Comparison of ENCODE assay signal across 8 cellular contexts in the genomic region with DNA sequence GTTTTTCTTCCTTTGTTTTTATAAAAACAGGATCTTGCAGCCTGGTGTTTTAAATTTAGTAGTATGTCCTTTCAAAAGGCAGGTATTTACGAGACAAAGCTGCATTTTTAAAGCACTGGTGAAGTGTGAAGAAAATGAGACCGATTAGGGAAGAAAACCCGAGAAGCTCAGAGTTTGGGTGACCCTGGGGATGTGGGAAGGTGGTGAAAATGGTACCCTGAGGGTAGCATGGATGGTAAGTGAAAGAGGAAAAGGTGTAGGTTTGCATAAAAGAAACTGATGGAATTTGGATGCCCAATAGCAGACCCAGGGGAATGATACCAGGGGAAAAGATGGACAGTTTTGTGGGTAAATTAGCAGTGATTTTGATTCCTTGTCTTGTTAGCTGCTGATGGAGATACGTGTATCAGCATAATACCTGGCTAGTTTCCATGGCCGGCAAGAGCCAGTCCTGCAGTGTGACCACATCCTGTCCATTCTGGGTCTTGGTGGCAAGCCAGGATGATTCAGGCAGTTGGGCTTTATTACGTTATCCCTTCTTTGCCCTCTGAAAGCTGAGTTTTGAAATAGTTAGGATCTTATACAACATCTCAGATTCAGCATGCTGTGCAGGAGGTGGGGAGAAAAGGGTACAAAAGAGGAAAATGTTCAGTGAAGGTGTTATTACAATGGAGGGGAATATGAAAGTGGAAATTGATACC. TPM values are rescaled to one million over a fixed set of nuclear protein-coding genes. Genes with fewer than 3 reads are reported as not detected.
A peak's percentile ranks its signal among the peaks of the same experiment; 100 is the strongest.
DNase-seq lines count a peak whose midpoint lies in the region; ATAC-seq, FAIRE-seq and TF ChIP-seq lines count a peak whose summit lies in the region.

No MANE protein-coding gene starts in this region.

- no TSS peak for BruUV-seq in HepG2 (replicated peaks; lab: Mats Ljungman, UMichigan)

- no peaks in the 10 kb centered on the region for H3K9me3 Mint-ChIP-seq in activated T-helper 17 cell treated with anti-CD3 and anti-CD28 coated beads, Interleukin-2, amount 50 U/mL, for 72 hours

- H3K4me2 ChIP-seq in HepG2 (ENCODE audit: low read depth, low read length): no peak overlapping the region

- H3K4me1 ChIP-seq in liver (ENCODE audit: control insufficient read depth in 4 of 4, insufficient read depth in 4 of 4, low read length in 3 of 4): peaks cover 0 to 1% (median 0%) of the 10 kb centered on the region in 4 donors
- no peaks in the 10 kb centered on the region for H3K4me1 ChIP-seq in HepG2 (ENCODE audit: insufficient read depth, low read length)
- H3K4me1 ChIP-seq in SJSA1 (replicated peaks): peaks cover 36% of the 10 kb centered on the region

- H3K4me3 Mint-ChIP-seq in activated T-helper 17 cell treated with anti-CD3 and anti-CD28 coated beads, Interleukin-2, amount 50 U/mL, for 72 hours: no peak overlapping the region

- no peak overlapping the region for H3K9ac ChIP-seq in liver (ENCODE audit: low read depth in 1 of 2, low read length in 2 of 2)
- H3K9ac ChIP-seq in HepG2 (ENCODE audit: insufficient read depth, low read depth, low read length): no peak overlapping the region

- no peak overlapping the region for H2AFZ ChIP-seq in HepG2 (ENCODE audit: low read length)

- CTCF ChIA-PET in HepG2 (lab: Yijun Ruan, JAX; ENCODE audit: low intra/inter-chr PET ratio, low total read pairs): no interaction called here

- H3K36me3 ChIP-seq in liver (ENCODE audit: control insufficient read depth in 4 of 4, insufficient read depth in 3 of 4, low read depth in 1 of 4, low read length in 3 of 4): no peaks in the 10 kb centered on the region
- H3K36me3 ChIP-seq in HepG2 (replicated peaks in 1 of 2; ENCODE audit: control insufficient read depth in 1 of 2, insufficient read depth in 2 of 2, low read length in 2 of 2): no peaks in the 10 kb centered on the region
- peaks cover 17% of the 10 kb centered on the region; the same call in 1 of the 2 replicates for H3K36me3 ChIP-seq in SJSA1

- no peak for TF ChIP-seq POLR2A in HepG2 (IDR thresholded peaks at IDR 0.05; ENCODE audit: insufficient read depth in 1 of 2, low read depth in 2 of 2, low read length in 2 of 2)

- in situ Hi-C loops in HepG2 (cut with HindIII; ENCODE audit: extremely low pct_ligation_motif_present, low pct_unique_long_range_greater_than_20kb): no loop called here

- no peak overlapping the region for H3K27ac ChIP-seq in liver (ENCODE audit: low read depth in 1 of 2, low read length in 2 of 2)
- H3K27ac ChIP-seq in HepG2 (ENCODE audit: extremely low read length, insufficient read depth, low read length): no peak overlapping the region
- H3K27ac ChIP-seq in SJSA1: peak overlapping the region; percentile 50

- H3K79me2 ChIP-seq in HepG2 (ENCODE audit: insufficient read depth, low read length): no peaks in the 10 kb centered on the region

- TF ChIP-seq CTCF in liver (IDR thresholded peaks at IDR 0.05; ENCODE audit: low read depth, low read length, missing input control) (no peak), HepG2 (CRISPR knock-in tag; IDR thresholded peaks at IDR 0.05) (no peak)

- H3K27ac Mint-ChIP-seq in activated T-helper 17 cell treated with anti-CD3 and anti-CD28 coated beads, Interleukin-2, amount 50 U/mL, for 72 hours: no peak overlapping the region

- H3K9me3 ChIP-seq in liver (ENCODE audit: control insufficient read depth in 4 of 4, low read length in 3 of 4): no peaks in the 10 kb centered on the region
- no peaks in the 10 kb centered on the region for H3K9me3 ChIP-seq in HepG2 (ENCODE audit: low read length)
- H3K9me3 ChIP-seq in SJSA1 (replicated peaks): no peaks in the 10 kb centered on the region

- no peak for TF ChIP-seq EP300 in HepG2 (IDR thresholded peaks at IDR 0.05; ENCODE audit: low read depth in 2 of 2, low read length in 2 of 2)
- TF ChIP-seq EP300 in HepG2 (CRISPR knock-in tag; IDR thresholded peaks at IDR 0.05; ENCODE audit: borderline replicate concordance): no peak

- POLR2A ChIA-PET in HepG2 (lab: Yijun Ruan, JAX): interaction anchor here (0.5 kb wide), 1 partner anchor 18 kb away, joined by 3 read pairs; no protein-coding TSS in a partner anchor

- ATAC-seq in HepG2: no peak
- no peak for ATAC-seq in activated CD4-positive, CD25-positive, alpha-beta regulatory T cell treated with anti-CD3 and anti-CD28 coated beads, Interleukin-2, amount 50 U/mL, for 24 hours
- no peak for ATAC-seq in activated T-helper 17 cell treated with anti-CD3 and anti-CD28 coated beads, Interleukin-2, amount 50 U/mL, for 72 hours (replicated peaks)

- H4K20me1 ChIP-seq in HepG2 (ENCODE audit: insufficient read depth, low read length): no peaks in the 10 kb centered on the region

- intact Hi-C loops in HepG2 (cut with micrococcal nuclease; ENCODE audit: unreplicated experiment): no loop called here

- peaks cover 5% of the 10 kb centered on the region for H3K4me1 Mint-ChIP-seq in activated T-helper 17 cell treated with anti-CD3 and anti-CD28 coated beads, Interleukin-2, amount 50 U/mL, for 72 hours

- no peak for DNase-seq in HepG2 (ENCODE audit: low spot score)
- DNase-seq in SJSA1 (ENCODE audit: low read depth in 1 of 2, low spot score in 2 of 2): peak; percentile 84 to 93
- peak; percentile 98 for DNase-seq in fibroblast of the conjunctiva (ENCODE audit: low read depth)
- peak; percentile 99 for DNase-seq in renal cortical epithelial cell (ENCODE audit: low read depth)
- no peak for DNase-seq in T-helper 1 cell

- H3K4me3 ChIP-seq in liver (ENCODE audit: low read depth in 1 of 3, low read length in 3 of 3) (no peak overlapping the region), HepG2 (replicated peaks in 1 of 3; ENCODE audit: insufficient read depth in 1 of 3, low read depth in 2 of 3, low read length in 3 of 3) (no peak overlapping the region), SJSA1 (no peak overlapping the region)

- no peaks in the 10 kb centered on the region for H3K27me3 Mint-ChIP-seq in activated T-helper 17 cell treated with anti-CD3 and anti-CD28 coated beads, Interleukin-2, amount 50 U/mL, for 72 hours

- H3K27me3 ChIP-seq in liver (ENCODE audit: control insufficient read depth in 4 of 4, insufficient read depth in 4 of 4, low read length in 3 of 4) (no peaks in the 10 kb centered on the region), HepG2 (ENCODE audit: control insufficient read depth in 1 of 2, insufficient read depth in 2 of 2, low read length in 2 of 2) (no peaks in the 10 kb centered on the region), SJSA1 (replicated peaks) (no peaks in the 10 kb centered on the region)

- 50% methylated on average over 6 of the region's 6 CpGs for WGBS in liver
- WGBS in HepG2 (ENCODE audit: low lambda C conversion rate): 90% methylated on average over 6 of the region's 6 CpGs

- peak in 1 of 2 donors; percentile 24 for TF ChIP-seq RAD21 in liver (IDR thresholded peaks at IDR 0.05)
- TF ChIP-seq RAD21 in HepG2 (CRISPR knock-in tag; IDR thresholded peaks at IDR 0.05): no peak

- no peaks in the 10 kb centered on the region for H3K36me3 Mint-ChIP-seq in activated T-helper 17 cell treated with anti-CD3 and anti-CD28 coated beads, Interleukin-2, amount 50 U/mL, for 72 hours (ENCODE audit: low read depth)

- FAIRE-seq in HepG2 (lab: Jason Lieb, UNC): no peak

TF ChIP-seq in HepG2, 621 proteins besides CTCF, POLR2A, EP300 and RAD21 (continues in another document):
- TF ChIP-seq NFATC3 (CRISPR knock-in tag; IDR thresholded peaks at IDR 0.05) (no peak), PAF1 (CRISPR knock-in tag; IDR thresholded peaks at IDR 0.05) (no peak), BATF2 (CRISPR knock-in tag; IDR thresholded peaks at IDR 0.05) (no peak), PCBP1 (IDR thresholded peaks at IDR 0.05; ENCODE audit: borderline replicate concordance, low read depth, low read length) (no peak), ZNF180 (CRISPR knock-in tag; IDR thresholded peaks at IDR 0.05; ENCODE audit: borderline replicate concordance, low read depth) (no peak), ZNF737 (CRISPR knock-in tag; IDR thresholded peaks at IDR 0.05; ENCODE audit: borderline replicate concordance) (no peak), ZBTB3 (CRISPR knock-in tag; IDR thresholded peaks at IDR 0.05; ENCODE audit: borderline replicate concordance, low read depth) (no peak), MXI1 (IDR thresholded peaks at IDR 0.05; ENCODE audit: borderline replicate concordance, low read depth, low read length) (no peak)

RNA-seq across cellular contexts. Expression of gene BICD1, which starts 8.9 kb away (rescaled TPM):
- 1 to 10 TPM; 1.3 to 3.4 TPM for total RNA-seq in liver
- polyA plus RNA-seq in liver: under 1 TPM; 0.46 to 0.87 TPM
- total RNA-seq in HepG2 (2016; rRNA removed; fragmentation: Illumina TruSeq; extraction: Trizol): 4.8 and 5.2 TPM in 2 replicates
- 2.9 and 3.2 TPM in 2 replicates for total RNA-seq in HepG2 (2016; cell fraction: cytosol; rRNA removed; fragmentation: Illumina TruSeq; extraction: Trizol; ENCODE audit: low read depth)
- total RNA-seq in HepG2 (2016; cell fraction: insoluble cytoplasmic fraction; rRNA removed; fragmentation: Illumina TruSeq; extraction: Trizol): 3.7 and 5.0 TPM in 2 replicates
- 4.3 and 5.1 TPM in 2 replicates for total RNA-seq in HepG2 (2016; cell fraction: membrane; rRNA removed; fragmentation: Illumina TruSeq; extraction: Trizol)
- 11.2 and 11.5 TPM in 2 replicates for total RNA-seq in HepG2 (2016; cell fraction: nucleus; rRNA removed; fragmentation: Illumina TruSeq; extraction: Trizol)
- 4.5 and 4.7 TPM in 2 replicates for polyA plus RNA-seq in HepG2 (2011; rRNA removed)
- 1.5 and 2.1 TPM in 2 replicates for polyA plus RNA-seq in HepG2 (2011; cell fraction: cytosol; rRNA removed)
- polyA plus RNA-seq in HepG2 (2011; cell fraction: nucleus; rRNA removed): 8.0 and 8.8 TPM in 2 replicates
- 4.7 and 5.0 TPM in 2 replicates for polyA plus RNA-seq in HepG2 (2012)
- 1.6 and 1.7 TPM in 2 replicates for polyA plus RNA-seq in HepG2 (2016; cell fraction: cytosol; fragmentation: Illumina TruSeq; extraction: Trizol; ENCODE audit: low read depth)
- polyA plus RNA-seq in HepG2 (2016; cell fraction: insoluble cytoplasmic fraction; fragmentation: Illumina TruSeq; extraction: Trizol; ENCODE audit: low read depth): 8.0 and 8.4 TPM in 2 replicates
- 4.5 and 4.7 TPM in 2 replicates for polyA plus RNA-seq in HepG2 (2016; cell fraction: membrane; fragmentation: Illumina TruSeq; extraction: Trizol; ENCODE audit: low read depth)
- polyA plus RNA-seq in HepG2 (2016; cell fraction: nucleus; fragmentation: Illumina TruSeq; extraction: Trizol; ENCODE audit: insufficient read depth, low read depth): 9.3 and 10.0 TPM in 2 replicates
- polyA minus RNA-seq in HepG2 (2011; rRNA and poly(A)+ RNA removed; ENCODE audit: low replicate concordance): 11.8 and 42.9 TPM in 2 replicates
- 2.5 and 3.4 TPM in 2 replicates for polyA minus RNA-seq in HepG2 (2011; cell fraction: cytosol; rRNA and poly(A)+ RNA removed)
- 24.3 and 27.0 TPM in 2 replicates for polyA minus RNA-seq in HepG2 (2011; cell fraction: nucleus; rRNA and poly(A)+ RNA removed)
- total RNA-seq in SJSA1 (2014; rRNA removed; shearing (Covaris generic)): 4.9 and 11.8 TPM in 2 replicates
- 10.6 and 64.0 TPM in 2 replicates for total RNA-seq in renal cortical epithelial cell
- total RNA-seq in activated T-helper 17 cell treated with anti-CD3 and anti-CD28 coated beads, Interleukin-2, amount 50 U/mL, for 72 hours: 10 to 100 TPM in 1 of 2 donors, 1 to 10 TPM in 1; 7.8 to 15.7 TPM

Comparison
In these comparisons a context has a peak if more than half of its experiments do, and no peak if none do; other contexts are left out.
1. DNase-seq: peak in SJSA1 (2 of 2), fibroblast of the conjunctiva (single experiment) and renal cortical epithelial cell (single experiment); none in HepG2 (single experiment) and T-helper 1 cell (0 of 5).